8 cellular contexts compared by ENCODE assay signal in genomic region chr10:63465293-63466167, GRCh38. TPM values are rescaled to one million over a fixed set of nuclear protein-coding genes. Genes with fewer than 3 reads are reported as not detected.
A peak's percentile ranks its signal among the peaks of the same experiment; 100 is the strongest.
DNase-seq lines count a peak whose midpoint lies in the region; ATAC-seq and TF ChIP-seq lines count a peak whose summit lies in the region.

TSS of gene JMJD1C (minus strand) at chr10:63465977. CDS start at chr10:63465662, 315 bp downstream.

- H3K27me3 Mint-ChIP-seq in neural progenitor cell (ENCODE audit: insufficient read depth, low read depth), result peaks cover 2% of the 10 kb centered on the region

- H3K79me2 ChIP-seq in neural progenitor cell (ENCODE audit: low read depth), result peaks cover 90% of the 10 kb centered on the region

- H3K27me3 ChIP-seq in HUES64 (ENCODE audit: insufficient read depth, low read length) (no peaks in the 10 kb centered on the region), SJCRH30 (no peaks in the 10 kb centered on the region), foreskin keratinocyte (no peaks in the 10 kb centered on the region), neural progenitor cell (no peaks in the 10 kb centered on the region)

- H3K4me1 ChIP-seq in HUES64 (ENCODE audit: insufficient read depth, low read length) (peaks cover 13% of the 10 kb centered on the region; the same call in 1 of the 2 replicates), SJCRH30 (0 out of 2 replicates have a peak, but pooled peaks cover 2% of the 10 kb centered on the region), foreskin keratinocyte (peaks cover 4% of the 10 kb centered on the region), neural progenitor cell (peaks cover 22% of the 10 kb centered on the region)

- H3K36me3 ChIP-seq in HUES64 (ENCODE audit: insufficient read depth, low read length) (no peaks in the 10 kb centered on the region), SJCRH30 (no peaks in the 10 kb centered on the region), neural progenitor cell (no peaks in the 10 kb centered on the region)

- H3K4me2 ChIP-seq in neural progenitor cell, result peak within 1 kb of the TSS; percentile 83

- H3K4me1 Mint-ChIP-seq in neural progenitor cell, result peaks cover 27% of the 10 kb centered on the region

- H3F3A ChIP-seq in neural progenitor cell (ENCODE audit: low read depth), result peaks cover 36% of the 10 kb centered on the region

- H3K27ac Mint-ChIP-seq in neural progenitor cell, result peak within 1 kb of the TSS; percentile 98

- H3K9ac ChIP-seq in HUES64 (ENCODE audit: low read depth, low read length) (peak within 1 kb of the TSS; percentile 89), neural progenitor cell (peak within 1 kb of the TSS; percentile 83)

- TF ChIP-seq CTCF in foreskin keratinocyte (conservative IDR thresholded peaks at IDR 0.05) (no peak), neural progenitor cell (IDR thresholded peaks at IDR 0.05) (no peak)

- H3K9me3 Mint-ChIP-seq in neural progenitor cell, result peaks cover 9% of the 10 kb centered on the region

- H2AFZ ChIP-seq in neural progenitor cell (replicated peaks), result peak within 1 kb of the TSS; percentile 93

- H3K9me3 ChIP-seq in HUES64 (ENCODE audit: insufficient read depth, low read depth, low read length) (no peaks in the 10 kb centered on the region), SJCRH30 (replicated peaks) (no peaks in the 10 kb centered on the region), neural progenitor cell (ENCODE audit: low read depth) (no peaks in the 10 kb centered on the region)

- peak within 1 kb of the TSS; percentile 95 for H3K4me3 Mint-ChIP-seq in neural progenitor cell

- H3K27ac ChIP-seq in HUES64 (ENCODE audit: low read depth, low read length), result peak within 1 kb of the TSS; percentile 89
- H3K27ac ChIP-seq in SJCRH30, result peak within 1 kb of the TSS; percentile 81
- peak within 1 kb of the TSS; percentile 37 for H3K27ac ChIP-seq in foreskin keratinocyte
- peak within 1 kb of the TSS; percentile 97 for H3K27ac ChIP-seq in neural progenitor cell
- H3K27ac ChIP-seq in substantia nigra (ENCODE audit: low read depth, low read length, poor library complexity, severe bottlenecking), result peak within 1 kb of the TSS; percentile 84

- ATAC-seq in GM21423 (IDR thresholded peaks at IDR 0.05; ENCODE audit: unreplicated experiment) (peak; percentile 70), foreskin keratinocyte (peak; percentile 84)

- H3K4me3 ChIP-seq in HUES64 (ENCODE audit: low read length) (peak within 1 kb of the TSS; percentile 94), SJCRH30 (peak within 1 kb of the TSS; percentile 80), neural progenitor cell (peak within 1 kb of the TSS; percentile 95)

- DNase-seq in DMS79 (lab: John Stamatoyannopoulos, UW) (peak; percentile 20), SJCRH30 (peak; percentile 77), foreskin keratinocyte (peak; percentile 44 to 70), neural progenitor cell (ENCODE audit: low spot score) (peak; percentile 94), substantia nigra (lab: John Stamatoyannopoulos, UW) (peak in 46 of 49 donors; percentile 4 to 82 (median 63))
- peak; percentile 30 for DNase-seq in activated gamma-delta T cell treated with anti-CD3 and anti-CD28 coated beads, Interleukin-2, amount 50 U/mL, for 16 hours (ENCODE audit: low read depth)

- peaks cover 12% of the 10 kb centered on the region for H3K36me3 Mint-ChIP-seq in neural progenitor cell

- WGBS in HUES64, result under 1% methylated on average over 104 of the region's 104 CpGs

- H4K20me1 ChIP-seq in neural progenitor cell (ENCODE audit: low read depth), result peaks cover 28% of the 10 kb centered on the region

RNA-seq across cellular contexts. Expression of gene JMJD1C, which starts in this region (rescaled TPM):
- polyA plus RNA-seq in HUES64 (2013, experiment 1 of 2), result 86.9 TPM
- 94.8 TPM for polyA plus RNA-seq in HUES64 (2013, experiment 2 of 2)
- 93.6 and 112 TPM in 2 replicates for total RNA-seq in SJCRH30 (2014; rRNA removed; shearing (Covaris generic))
- total RNA-seq in foreskin keratinocyte, result 42.0 and 51.6 TPM in 2 replicates
- polyA plus RNA-seq in foreskin keratinocyte, result 11.4 and 12.0 TPM in 2 replicates
- total RNA-seq in neural progenitor cell (ENCODE audit: low replicate concordance), result 88.9 and 143 TPM in 2 replicates

Comparison
In these comparisons a context has a peak if more than half of its experiments do, and no peak if none do; other contexts are left out.
1. Peak in every context shown above with its lines: DNase-seq, ATAC-seq, H3K4me3 ChIP-seq and H3K27ac ChIP-seq.
2. DNase-seq: peak in every context shown above with its lines; median percentile 94 in neural progenitor cell; 77 in SJCRH30; 63 in substantia nigra; 57 in foreskin keratinocyte; 30 in activated gamma-delta T cell treated with anti-CD3 and anti-CD28 coated beads, Interleukin-2, amount 50 U/mL, for 16 hours; 20 in DMS79.
3. H3K27ac ChIP-seq: peak in every context shown above with its lines; median percentile 97 in neural progenitor cell; 89 in HUES64; 84 in substantia nigra; 81 in SJCRH30; 37 in foreskin keratinocyte.